Comparison of ENCODE assay signal across 8 cellular contexts in the genomic region with DNA sequence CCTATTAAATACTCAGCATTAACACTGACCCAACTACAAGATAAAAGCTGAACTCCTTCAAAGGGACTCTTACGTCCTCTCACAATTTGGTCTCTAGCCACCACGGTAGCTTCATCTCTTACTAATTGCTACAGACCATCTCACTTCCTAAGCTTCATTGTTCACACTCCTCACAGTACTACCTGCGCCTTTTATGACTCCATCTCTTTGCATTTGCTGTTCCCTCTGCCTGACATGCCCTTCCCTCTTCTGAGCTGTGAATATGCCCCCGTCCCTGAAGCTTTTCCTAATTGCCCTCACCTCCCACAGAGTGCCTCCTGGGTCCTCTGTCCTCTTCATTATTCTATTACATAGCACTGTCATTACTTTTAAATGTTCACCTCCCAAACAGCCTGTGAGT. TPM values are rescaled to one million over a fixed set of nuclear protein-coding genes. Genes with fewer than 3 reads are reported as not detected.
DNase-seq lines count a peak whose midpoint lies in the region; ATAC-seq, FAIRE-seq and TF ChIP-seq lines count a peak whose summit lies in the region.

No MANE protein-coding gene starts in this region.

- H2BK15ac ChIP-seq in mesendoderm (replicated peaks; ENCODE audit: low read depth): no peak overlapping the region

- H3K4me2 ChIP-seq in mesendoderm (ENCODE audit: low read length): no peak overlapping the region

- WGBS in mesendoderm (ENCODE audit: extremely low coverage, insufficient coverage, low lambda C conversion rate): no CpG with 5 or more reads among the region's 4 CpGs

- intact Hi-C loops in ascending aorta (cut with DNase I): loop anchor here (5.0 kb wide), 5 partner anchors 139 to 779 kb away; a partner anchor contains a TSS

- H3K36me3 ChIP-seq in ACC112 (ENCODE audit: insufficient read depth, low read length) (peaks cover 3% of the 10 kb centered on the region; the same call in 1 of the 2 replicates), ascending aorta (no peaks in the 10 kb centered on the region), mesendoderm (ENCODE audit: control insufficient read depth, insufficient read depth, low read length) (no peaks in the 10 kb centered on the region)

- no peak overlapping the region for H2AFZ ChIP-seq in ACC112 (ENCODE audit: low read length, unreplicated experiment)

- H3K18ac ChIP-seq in mesendoderm (ENCODE audit: low read length): no peak overlapping the region

- H3K27me3 ChIP-seq in ACC112 (ENCODE audit: insufficient read depth, low read length) (no peaks in the 10 kb centered on the region), ascending aorta (no peaks in the 10 kb centered on the region), mesendoderm (ENCODE audit: insufficient read depth, low read length, poor library complexity) (no peaks in the 10 kb centered on the region)

- peak; percentile 38 for FAIRE-seq in GM12892 (lab: Jason Lieb, UNC)

- no peak overlapping the region for H4K8ac ChIP-seq in mesendoderm (ENCODE audit: low read depth, low read length)

- H3K79me1 ChIP-seq in mesendoderm (ENCODE audit: low read length): peaks cover 7% of the 10 kb centered on the region

- H3K56ac ChIP-seq in mesendoderm (ENCODE audit: low read length): peak overlapping the region; percentile 15

- H3K23ac ChIP-seq in mesendoderm (ENCODE audit: low read length): peak overlapping the region; percentile 45

- peaks cover 64% of the 10 kb centered on the region for H3K79me2 ChIP-seq in ACC112 (ENCODE audit: control insufficient read depth, insufficient read depth, low read length, unreplicated experiment)
- H3K79me2 ChIP-seq in mesendoderm (ENCODE audit: control insufficient read depth, insufficient read depth, low read length): peaks cover 10% of the 10 kb centered on the region

- H2BK5ac ChIP-seq in mesendoderm (ENCODE audit: low read length): no peak overlapping the region

- TF ChIP-seq CTCF in ascending aorta (IDR thresholded peaks at IDR 0.05): no peak

- DNase-seq in GM12892 (ENCODE audit: insufficient read length) (no peak), ascending aorta (ENCODE audit: low spot score in 2 of 2) (no peak), mesendoderm (peak; percentile 29), NK-92 (lab: John Stamatoyannopoulos, UW; ENCODE audit: unreplicated experiment) (no peak), NCI-H1092 (lab: John Stamatoyannopoulos, UW) (no peak)

- TF ChIP-seq POLR2A in GM12892 (IDR thresholded peaks at IDR 0.05; ENCODE audit: low read depth, low read length): no peak

- no peak overlapping the region for H2AK5ac ChIP-seq in mesendoderm (ENCODE audit: low read length)

- no peak overlapping the region for H3K9ac ChIP-seq in mesendoderm (ENCODE audit: low read length)

- ATAC-seq in HG02981 (IDR thresholded peaks at IDR 0.05; ENCODE audit: unreplicated experiment) (no peak), HG03565 (IDR thresholded peaks at IDR 0.05; ENCODE audit: unreplicated experiment) (no peak)

- H3K4me3 ChIP-seq in ACC112 (ENCODE audit: low read depth, low read length) (peak overlapping the region; percentile 79), ascending aorta (peak overlapping the region; percentile 69 to 100), mesendoderm (ENCODE audit: low read length) (no peak overlapping the region)

- H3K4ac ChIP-seq in mesendoderm (ENCODE audit: low read depth, low read length): no peak overlapping the region

- H3K9me3 ChIP-seq in ascending aorta: no peaks in the 10 kb centered on the region

- H3K4me1 ChIP-seq in ACC112 (ENCODE audit: control insufficient read depth, insufficient read depth, low read length, unreplicated experiment) (peaks cover 13% of the 10 kb centered on the region), ascending aorta (peaks cover 5 to 15% of the 10 kb centered on the region in 2 donors), mesendoderm (ENCODE audit: control insufficient read depth, low read depth, low read length) (peaks cover 6% of the 10 kb centered on the region)

- no peak overlapping the region for H2BK120ac ChIP-seq in mesendoderm (ENCODE audit: low read depth, low read length)

- H4K5ac ChIP-seq in mesendoderm (ENCODE audit: low read length): no peak overlapping the region

- H3K27ac ChIP-seq in ACC112 (ENCODE audit: low read depth, low read length): peak overlapping the region; percentile 73
- peak overlapping the region; percentile 98 to 99 for H3K27ac ChIP-seq in ascending aorta
- H3K27ac ChIP-seq in mesendoderm (ENCODE audit: low read depth, low read length): no peak overlapping the region

RNA-seq across cellular contexts. Expression of a gene that starts 2.5 kb away (rescaled TPM):
- polyA plus RNA-seq in GM12892 (2012; ENCODE audit: missing spikeins): 10.1 TPM
- total RNA-seq in ascending aorta: 10.9 TPM
- 10.4 TPM for polyA plus RNA-seq in mesendoderm (2013, experiment 1 of 2)
- polyA plus RNA-seq in mesendoderm (2013, experiment 2 of 2): 9.8 TPM
